Comparison of ENCODE assay signal across 8 cellular contexts in genomic region chr16:15704545-15704987, GRCh38. TPM values are rescaled to one million over a fixed set of nuclear protein-coding genes. Genes with fewer than 3 reads are reported as not detected.
DNase-seq lines count a peak whose midpoint lies in the region; ATAC-seq and TF ChIP-seq lines count a peak whose summit lies in the region.

No MANE protein-coding gene starts in this region.

- DNase-seq in Calu3 (peak; percentile 83), SJSA1 (ENCODE audit: low read depth in 1 of 2, low spot score in 2 of 2) (peak; percentile 62 to 76), globus pallidus (ENCODE audit: low spot score) (peak; percentile 79), trophoblast cell (peak; percentile 75 to 89), tibial nerve (ENCODE audit: low spot score in 2 of 2) (peak; percentile 82 to 93)
- DNase-seq in Jurkat, Clone E6-1 (ENCODE audit: low read depth, low spot score) = peak; percentile 52
- DNase-seq in activated naive CD4-positive, alpha-beta T cell (lab: John Stamatoyannopoulos, UW) = peak; percentile 28 to 69 (median 52)

- CTCF ChIA-PET in Calu3 (lab: Charles Lee) = interaction anchor here (0.5 kb wide), 1 partner anchor 10 kb away, joined by 7 read pairs; no protein-coding TSS in a partner anchor

- H3K27me3 ChIP-seq in SJSA1 (replicated peaks) = no peaks in the 10 kb centered on the region
- no peaks in the 10 kb centered on the region for H3K27me3 ChIP-seq in trophoblast cell (ENCODE audit: insufficient read depth, low read length)
- no peaks in the 10 kb centered on the region for H3K27me3 ChIP-seq in tibial nerve

- H3K9me3 ChIP-seq in SJSA1 (replicated peaks) (no peaks in the 10 kb centered on the region), trophoblast cell (ENCODE audit: insufficient read depth, low read depth, low read length) (no peaks in the 10 kb centered on the region), tibial nerve (no peaks in the 10 kb centered on the region)

- peaks cover 27% of the 10 kb centered on the region for H3K36me3 Mint-ChIP-seq in Calu3 (ENCODE audit: insufficient read depth, unreplicated experiment)

- H3K79me1 ChIP-seq in trophoblast cell (ENCODE audit: low read length) = no peaks in the 10 kb centered on the region

- no peak overlapping the region for H3K18ac ChIP-seq in trophoblast cell (ENCODE audit: low read length)

- H3K4me2 ChIP-seq in trophoblast cell (ENCODE audit: low read length) = no peak overlapping the region

- no peak for ATAC-seq in HG02623 (IDR thresholded peaks at IDR 0.05; ENCODE audit: unreplicated experiment)

- no peak overlapping the region for H3K23ac ChIP-seq in trophoblast cell (ENCODE audit: low read length)

- no peak overlapping the region for H4K91ac ChIP-seq in trophoblast cell (ENCODE audit: low read depth, low read length)

- peak; percentile 79 for TF ChIP-seq CTCF in Calu3 (IDR thresholded peaks at IDR 0.05; ENCODE audit: unreplicated experiment)
- TF ChIP-seq CTCF in tibial nerve (IDR thresholded peaks at IDR 0.05) = peak; percentile 78 to 86 (median 79)

- H3K4me3 Mint-ChIP-seq in Calu3 (ENCODE audit: low read depth, unreplicated experiment) = no peak overlapping the region

- H2AFZ ChIP-seq in trophoblast cell (ENCODE audit: insufficient read depth, low read length, poor library complexity) = no peak overlapping the region

- H4K8ac ChIP-seq in trophoblast cell (ENCODE audit: low read depth, low read length) = no peak overlapping the region

- H3K27me3 Mint-ChIP-seq in Calu3 (ENCODE audit: unreplicated experiment) = no peaks in the 10 kb centered on the region

- H3K4me3 ChIP-seq in Jurkat, Clone E6-1 (ENCODE audit: low read length) = no peak overlapping the region
- H3K4me3 ChIP-seq in SJSA1 (no peak overlapping the region), trophoblast cell (ENCODE audit: low read depth, low read length) (no peak overlapping the region), tibial nerve (no peak overlapping the region)

- no peaks in the 10 kb centered on the region for H3K4me1 Mint-ChIP-seq in Calu3 (ENCODE audit: low read depth, unreplicated experiment)

- no peak overlapping the region for H4K12ac ChIP-seq in trophoblast cell (ENCODE audit: low read depth, low read length)

- no peaks in the 10 kb centered on the region for H3K9me3 Mint-ChIP-seq in Calu3 (ENCODE audit: low read depth, unreplicated experiment)

- H3K27ac Mint-ChIP-seq in Calu3 (ENCODE audit: unreplicated experiment) = no peak overlapping the region

- peak in 1 of 2 donors; percentile 53 for TF ChIP-seq EP300 in tibial nerve (IDR thresholded peaks at IDR 0.05)

- intact Hi-C loops in Calu3 (cut with micrococcal nuclease; ENCODE audit: unreplicated experiment) = loop anchor here (10.0 kb wide), 1 partner anchor 280 kb away; no protein-coding TSS in a partner anchor

- no peak overlapping the region for H2BK120ac ChIP-seq in trophoblast cell (ENCODE audit: insufficient read depth, low read length, poor library complexity)

- H2BK12ac ChIP-seq in trophoblast cell (ENCODE audit: low read length) = no peak overlapping the region

- H2AK5ac ChIP-seq in trophoblast cell (ENCODE audit: low read length) = no peak overlapping the region

- no peak overlapping the region for H3K4ac ChIP-seq in trophoblast cell (ENCODE audit: low read depth, low read length)

- H3K27ac ChIP-seq in SJSA1 (no peak overlapping the region), trophoblast cell (ENCODE audit: low read depth, low read length) (no peak overlapping the region), tibial nerve (peak overlapping the region in 2 of 4 donors; percentile 38 to 67)

- no peak for TF ChIP-seq POLR2A in tibial nerve (IDR thresholded peaks at IDR 0.05)

- no peak overlapping the region for H3K14ac ChIP-seq in trophoblast cell (ENCODE audit: low read length)

- H2BK5ac ChIP-seq in trophoblast cell (ENCODE audit: low read depth, low read length, poor library complexity) = no peak overlapping the region

- H3K36me3 ChIP-seq in SJSA1 (peaks cover 88% of the 10 kb centered on the region), trophoblast cell (ENCODE audit: control insufficient read depth in 1 of 2, insufficient read depth in 2 of 2, low read length in 2 of 2) (peaks cover 14 to 22% of the 10 kb centered on the region in 2 experiments), tibial nerve (peaks cover 0 to 73% (median 6%) of the 10 kb centered on the region in 3 donors)

- peaks cover 13% of the 10 kb centered on the region; the same call in 1 of the 2 replicates for H3K4me1 ChIP-seq in SJSA1 (replicated peaks)
- H3K4me1 ChIP-seq in trophoblast cell (ENCODE audit: control insufficient read depth in 1 of 2, insufficient read depth in 2 of 2, low read length in 2 of 2) = no peaks in the 10 kb centered on the region
- H3K4me1 ChIP-seq in tibial nerve = peaks cover 0 to 11% (median 0%) of the 10 kb centered on the region in 4 donors

- H3K9ac ChIP-seq in trophoblast cell (ENCODE audit: low read length) = no peak overlapping the region

- BruUV-seq in Calu3 (replicated peaks; lab: Mats Ljungman, UMichigan) = no TSS peak

- H3K79me2 ChIP-seq in trophoblast cell (ENCODE audit: control insufficient read depth, insufficient read depth, low read length, poor library complexity) = no peaks in the 10 kb centered on the region

- WGBS in trophoblast cell (ENCODE audit: extremely low coverage, insufficient coverage, insufficient read length) = no CpG with 5 or more reads among the region's 8 CpGs
- 53 to 54% methylated on average over 8 of the region's 8 CpGs for WGBS in tibial nerve, 2 donors

RNA-seq across cellular contexts. Expression of gene NDE1, which starts 54.5 kb away (rescaled TPM):
- 66.0 and 71.1 TPM in 2 replicates for total RNA-seq in Calu3 (2022)
- polyA plus RNA-seq in Jurkat, Clone E6-1 (2012; ENCODE audit: insufficient read depth, insufficient read length) = 66.4 TPM
- 61.8 and 94.0 TPM in 2 replicates for total RNA-seq in SJSA1 (2014; rRNA removed; shearing (Covaris generic))
- polyA plus RNA-seq in trophoblast cell (2013) = 24.0 and 27.2 TPM in 2 replicates
- total RNA-seq in tibial nerve = 10 to 100 TPM; 22.9 to 73.5 (median 38.8) TPM
